8 cellular contexts compared by ENCODE assay signal in the genomic region with DNA sequence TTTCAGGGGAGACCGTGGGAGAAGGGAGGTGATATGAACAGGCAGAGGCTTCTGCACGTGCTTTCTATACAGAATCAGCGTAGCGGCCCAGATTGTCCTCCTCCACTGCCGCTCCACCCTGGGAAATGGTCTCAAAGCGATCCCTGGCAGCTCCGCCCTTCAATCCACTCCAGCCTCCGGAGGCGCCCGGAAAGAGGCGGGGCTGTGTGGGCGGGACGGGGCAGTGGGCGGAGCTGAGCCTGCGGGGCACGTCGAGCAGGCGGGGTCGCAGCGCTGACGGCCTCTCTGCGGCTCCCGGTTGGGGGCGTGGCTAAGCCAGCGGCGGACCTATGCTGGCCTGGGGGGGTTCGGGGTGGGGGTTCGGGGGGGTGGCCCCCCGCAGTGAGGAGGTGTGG. TPM values are rescaled to one million over a fixed set of nuclear protein-coding genes. Genes with fewer than 3 reads are reported as not detected.
DNase-seq lines count a peak whose midpoint lies in the region; ATAC-seq and TF ChIP-seq lines count a peak whose summit lies in the region.

No MANE protein-coding gene starts in this region.

- TF ChIP-seq CTCF in dorsolateral prefrontal cortex (IDR thresholded peaks at IDR 0.05 in 54 of 56, conservative IDR thresholded peaks at IDR 0.05 in 2 of 56; ENCODE audit: low read depth in 1 of 56, partially characterized antibody in 56 of 56), result peak in 1 of 56 donors; percentile 8

- peak overlapping the region in 27 of 59 donors; percentile 12 to 75 (median 50) for H3K27ac ChIP-seq in dorsolateral prefrontal cortex

- H3K4me3 ChIP-seq in dorsolateral prefrontal cortex, result peak overlapping the region; percentile 31 to 76 (median 58)

- peaks cover 0 to 58% (median 0%) of the 10 kb centered on the region in 45 donors for H3K27me3 ChIP-seq in dorsolateral prefrontal cortex

- intact Hi-C loops in dorsolateral prefrontal cortex (cut with DNase I), result loop anchor here in 1 of 2 donors (5.0 kb wide), 1 partner anchor 101 kb away; the partner anchor contains the start of gene INTS6L

- ATAC-seq in GM19043 (IDR thresholded peaks at IDR 0.05; ENCODE audit: low read depth, unreplicated experiment) (peak; percentile 84), HG03342 (IDR thresholded peaks at IDR 0.05; ENCODE audit: unreplicated experiment) (peak; percentile 93)

- peak; percentile 85 for DNase-seq in AG08396 (ENCODE audit: low spot score)
- DNase-seq in NCI-H510A treated with DMSO at 0.1 percent for 48 hours (lab: John Stamatoyannopoulos, UW), result peak; percentile 31
- peak; percentile 90 to 91 for DNase-seq in activated CD4-positive, alpha-beta T cell treated with anti-CD3 and anti-CD28 coated beads, Interleukin-2, amount 50 U/mL, for 48 hours
- DNase-seq in dorsolateral prefrontal cortex, result peak; percentile 69 to 93 (median 85)
- DNase-seq in medulla oblongata (ENCODE audit: extremely low spot score), result peak; percentile 82
- peak; percentile 66 to 84 (median 71) for DNase-seq in stimulated activated CD4-positive, alpha-beta T cell treated with anti-CD3 and anti-CD28 coated beads, TNF-alpha, amount 100 ng/mL, for 24 hours (ENCODE audit: low read depth in 3 of 3)

RNA-seq across cellular contexts. Expression of gene SMIM10L2A, which starts 0.2 kb away (rescaled TPM):
- total RNA-seq in dorsolateral prefrontal cortex, result 10 to 100 TPM; 11.8 to 49.0 (median 27.9) TPM

Comparison
In these comparisons a context has a peak if more than half of its experiments do, and no peak if none do; other contexts are left out.
1. DNase-seq: peak in every context shown above with its lines; median percentile 90 in activated CD4-positive, alpha-beta T cell treated with anti-CD3 and anti-CD28 coated beads, Interleukin-2, amount 50 U/mL, for 48 hours; 85 in AG08396; 85 in dorsolateral prefrontal cortex; 82 in medulla oblongata; 71 in stimulated activated CD4-positive, alpha-beta T cell treated with anti-CD3 and anti-CD28 coated beads, TNF-alpha, amount 100 ng/mL, for 24 hours; 31 in NCI-H510A treated with DMSO at 0.1 percent for 48 hours.